In genomic region chr1:224113918-224114786, GRCh38 we compare ENCODE assay signal across 8 cellular contexts.
DNase-seq lines count a peak whose midpoint lies in the region; ATAC-seq and TF ChIP-seq lines count a peak whose summit lies in the region.

Gene FBXO28, plus strand, starts transcription at chr1:224114111. Its CDS starts 19 bp downstream, at chr1:224114130.

- TF ChIP-seq CTCF in AG09309 (IDR thresholded peaks at IDR 0.05; ENCODE audit: control insufficient read depth, insufficient read depth, low read depth, low read length, missing control alignments), result no peak

- no peaks in the 10 kb centered on the region for H3K9me3 Mint-ChIP-seq in central memory CD8-positive, alpha-beta T cell

- H3K4me3 ChIP-seq in AG09309 (ENCODE audit: control insufficient read depth, low read depth, low read length), result peak within 1 kb of the TSS; percentile 100

- H3K27me3 Mint-ChIP-seq in central memory CD8-positive, alpha-beta T cell, result peaks cover 8% of the 10 kb centered on the region

- H3K4me3 Mint-ChIP-seq in central memory CD8-positive, alpha-beta T cell, result peak within 1 kb of the TSS; percentile 90

- ATAC-seq in GM19025 (IDR thresholded peaks at IDR 0.05; ENCODE audit: low read depth, unreplicated experiment) (peak; percentile 96), HG03342 (IDR thresholded peaks at IDR 0.05; ENCODE audit: unreplicated experiment) (peak; percentile 99)
- peak; percentile 93 for ATAC-seq in central memory CD8-positive, alpha-beta T cell (replicated peaks; ENCODE audit: extremely low read depth, poor library complexity, severe bottlenecking)

- H3K4me1 Mint-ChIP-seq in central memory CD8-positive, alpha-beta T cell, result peaks cover 20% of the 10 kb centered on the region

- H3K27ac Mint-ChIP-seq in central memory CD8-positive, alpha-beta T cell (ENCODE audit: low read depth), result peak within 1 kb of the TSS; percentile 92

- H3K36me3 Mint-ChIP-seq in central memory CD8-positive, alpha-beta T cell (ENCODE audit: insufficient read depth), result peaks cover 19% of the 10 kb centered on the region

- DNase-seq in AG09309 (ENCODE audit: low read depth) (peak; percentile 68), NCI-H446 (lab: John Stamatoyannopoulos, UW) (peak; percentile 87 to 95), iris pigment epithelial cell (ENCODE audit: low read depth) (peak; percentile 95)
- peak; percentile 87 for DNase-seq in activated CD4-positive, CD25-positive, alpha-beta regulatory T cell treated with anti-CD3 and anti-CD28 coated beads, Interleukin-2, amount 50 U/mL, for 16 hours (ENCODE audit: low read depth, low spot score)
- DNase-seq in central memory CD8-positive, alpha-beta T cell (ENCODE audit: low spot score in 2 of 2), result peak; percentile 81 to 84
- DNase-seq in stimulated activated CD4-positive, alpha-beta T cell treated with anti-CD3 and anti-CD28 coated beads, Interleukin-12 subunit alpha, Interleukin-12 subunit beta, amount 100 ng/mL, for 24 hours (ENCODE audit: low read depth in 2 of 2), result peak; percentile 92 to 95

Comparison
In these comparisons a context has a peak if more than half of its experiments do, and no peak if none do; other contexts are left out.
1. Peak in every context shown above with its lines: DNase-seq, ATAC-seq and H3K4me3 ChIP-seq.